1 cellular context compared by ENCODE assay signal in the genomic region with DNA sequence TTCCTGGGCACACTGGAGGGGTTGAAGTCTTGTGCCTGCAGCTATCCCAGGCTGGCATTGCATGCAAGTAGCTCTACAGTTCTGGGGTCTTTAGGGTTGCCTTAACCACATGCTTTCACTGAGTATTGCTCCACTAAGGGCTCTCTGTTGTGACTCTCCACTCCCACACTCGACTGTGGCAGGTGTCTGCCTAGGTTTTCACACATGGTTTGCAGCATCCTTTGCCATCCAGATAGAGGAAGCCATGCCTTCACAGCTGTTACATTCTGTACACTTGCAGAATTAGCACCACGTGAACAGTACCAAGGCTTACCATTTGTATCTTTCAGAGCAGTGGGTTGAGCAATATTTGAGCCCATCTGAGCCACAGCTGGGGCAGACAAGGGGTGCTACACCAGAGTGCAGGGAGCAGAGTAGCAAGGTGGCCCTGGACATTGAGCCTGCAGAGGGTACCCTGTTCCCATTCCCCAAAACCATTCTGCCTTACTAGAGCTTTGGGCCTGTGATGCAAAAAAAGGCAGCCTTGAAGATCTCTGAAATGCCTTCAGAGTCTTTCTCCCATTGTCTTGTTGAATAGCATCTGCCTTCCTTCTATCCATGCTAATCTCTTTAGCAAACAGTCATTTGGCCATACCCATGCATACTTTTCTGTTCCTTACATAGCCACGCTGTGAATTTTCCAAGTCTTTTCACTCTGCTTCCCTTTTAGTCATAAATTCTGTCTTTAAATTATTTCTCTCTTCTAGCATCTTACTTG.
TF ChIP-seq lines count a peak whose summit lies in the region.

No MANE protein-coding gene starts in this region.

TF ChIP-seq in GM23338, 12 proteins besides CTCF, POLR2A, EP300 and RAD21:
- no peak for TF ChIP-seq ZNF114 (CRISPR knock-in tag; IDR thresholded peaks at IDR 0.05)
- no peak for TF ChIP-seq STAT1 (IDR thresholded peaks at IDR 0.05; ENCODE audit: unreplicated experiment)
- no peak for TF ChIP-seq REST (IDR thresholded peaks at IDR 0.05; ENCODE audit: unreplicated experiment)
- peak; percentile 45 for TF ChIP-seq NANOG (IDR thresholded peaks at IDR 0.05; ENCODE audit: borderline replicate concordance)
- TF ChIP-seq EZH2phosphoT487 (IDR thresholded peaks at IDR 0.05; ENCODE audit: unreplicated experiment), result no peak
- TF ChIP-seq POLR2AphosphoS5 (IDR thresholded peaks at IDR 0.05; ENCODE audit: low read depth), result no peak
- TF ChIP-seq, protein P1, sequence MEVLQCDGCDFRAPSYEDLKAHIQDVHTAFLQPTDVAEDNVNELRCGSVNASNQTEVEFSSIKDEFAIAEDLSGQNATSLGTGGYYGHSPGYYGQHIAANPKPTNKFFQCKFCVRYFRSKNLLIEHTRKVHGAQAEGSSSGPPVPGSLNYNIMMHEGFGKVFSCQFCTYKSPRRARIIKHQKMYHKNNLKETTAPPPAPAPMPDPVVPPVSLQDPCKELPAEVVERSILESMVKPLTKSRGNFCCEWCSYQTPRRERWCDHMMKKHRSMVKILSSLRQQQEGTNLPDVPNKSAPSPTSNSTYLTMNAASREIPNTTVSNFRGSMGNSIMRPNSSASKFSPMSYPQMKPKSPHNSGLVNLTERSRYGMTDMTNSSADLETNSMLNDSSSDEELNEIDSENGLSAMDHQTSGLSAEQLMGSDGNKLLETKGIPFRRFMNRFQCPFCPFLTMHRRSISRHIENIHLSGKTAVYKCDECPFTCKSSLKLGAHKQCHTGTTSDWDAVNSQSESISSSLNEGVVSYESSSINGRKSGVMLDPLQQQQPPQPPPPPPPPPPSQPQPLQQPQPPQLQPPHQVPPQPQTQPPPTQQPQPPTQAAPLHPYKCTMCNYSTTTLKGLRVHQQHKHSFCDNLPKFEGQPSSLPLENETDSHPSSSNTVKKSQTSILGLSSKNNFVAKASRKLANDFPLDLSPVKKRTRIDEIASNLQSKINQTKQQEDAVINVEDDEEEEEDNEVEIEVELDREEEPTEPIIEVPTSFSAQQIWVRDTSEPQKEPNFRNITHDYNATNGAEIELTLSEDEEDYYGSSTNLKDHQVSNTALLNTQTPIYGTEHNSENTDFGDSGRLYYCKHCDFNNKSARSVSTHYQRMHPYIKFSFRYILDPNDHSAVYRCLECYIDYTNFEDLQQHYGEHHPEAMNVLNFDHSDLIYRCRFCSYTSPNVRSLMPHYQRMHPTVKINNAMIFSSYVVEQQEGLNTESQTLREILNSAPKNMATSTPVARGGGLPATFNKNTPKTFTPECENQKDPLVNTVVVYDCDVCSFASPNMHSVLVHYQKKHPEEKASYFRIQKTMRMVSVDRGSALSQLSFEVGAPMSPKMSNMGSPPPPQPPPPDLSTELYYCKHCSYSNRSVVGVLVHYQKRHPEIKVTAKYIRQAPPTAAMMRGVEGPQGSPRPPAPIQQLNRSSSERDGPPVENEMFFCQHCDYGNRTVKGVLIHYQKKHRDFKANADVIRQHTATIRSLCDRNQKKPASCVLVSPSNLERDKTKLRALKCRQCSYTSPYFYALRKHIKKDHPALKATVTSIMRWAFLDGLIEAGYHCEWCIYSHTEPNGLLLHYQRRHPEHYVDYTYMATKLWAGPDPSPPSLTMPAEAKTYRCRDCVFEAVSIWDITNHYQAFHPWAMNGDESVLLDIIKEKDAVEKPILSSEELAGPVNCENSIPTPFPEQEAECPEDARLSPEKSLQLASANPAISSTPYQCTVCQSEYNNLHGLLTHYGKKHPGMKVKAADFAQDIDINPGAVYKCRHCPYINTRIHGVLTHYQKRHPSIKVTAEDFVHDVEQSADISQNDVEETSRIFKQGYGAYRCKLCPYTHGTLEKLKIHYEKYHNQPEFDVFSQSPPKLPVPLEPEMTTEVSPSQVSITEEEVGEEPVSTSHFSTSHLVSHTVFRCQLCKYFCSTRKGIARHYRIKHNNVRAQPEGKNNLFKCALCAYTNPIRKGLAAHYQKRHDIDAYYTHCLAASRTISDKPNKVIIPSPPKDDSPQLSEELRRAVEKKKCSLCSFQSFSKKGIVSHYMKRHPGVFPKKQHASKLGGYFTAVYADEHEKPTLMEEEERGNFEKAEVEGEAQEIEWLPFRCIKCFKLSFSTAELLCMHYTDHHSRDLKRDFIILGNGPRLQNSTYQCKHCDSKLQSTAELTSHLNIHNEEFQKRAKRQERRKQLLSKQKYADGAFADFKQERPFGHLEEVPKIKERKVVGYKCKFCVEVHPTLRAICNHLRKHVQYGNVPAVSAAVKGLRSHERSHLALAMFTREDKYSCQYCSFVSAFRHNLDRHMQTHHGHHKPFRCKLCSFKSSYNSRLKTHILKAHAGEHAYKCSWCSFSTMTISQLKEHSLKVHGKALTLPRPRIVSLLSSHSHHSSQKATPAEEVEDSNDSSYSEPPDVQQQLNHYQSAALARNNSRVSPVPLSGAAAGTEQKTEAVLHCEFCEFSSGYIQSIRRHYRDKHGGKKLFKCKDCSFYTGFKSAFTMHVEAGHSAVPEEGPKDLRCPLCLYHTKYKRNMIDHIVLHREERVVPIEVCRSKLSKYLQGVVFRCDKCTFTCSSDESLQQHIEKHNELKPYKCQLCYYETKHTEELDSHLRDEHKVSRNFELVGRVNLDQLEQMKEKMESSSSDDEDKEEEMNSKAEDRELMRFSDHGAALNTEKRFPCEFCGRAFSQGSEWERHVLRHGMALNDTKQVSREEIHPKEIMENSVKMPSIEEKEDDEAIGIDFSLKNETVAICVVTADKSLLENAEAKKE (CRISPR knock-in tag; IDR thresholded peaks at IDR 0.05), result peak; percentile 96; the same call in 1 of the 2 replicates
- TF ChIP-seq EZH2 (IDR thresholded peaks at IDR 0.05; ENCODE audit: low read depth, unreplicated experiment), result no peak
- TF ChIP-seq JUNB (IDR thresholded peaks at IDR 0.05; ENCODE audit: unreplicated experiment), result no peak
- 0 out of 2 replicates have a peak, but pooled peaks have one; percentile 21 for TF ChIP-seq CREB1 (CRISPR knock-in tag; IDR thresholded peaks at IDR 0.05; ENCODE audit: low read depth)
- TF ChIP-seq ETS1 (IDR thresholded peaks at IDR 0.05), result no peak
- TF ChIP-seq ZNF331 (CRISPR knock-in tag; IDR thresholded peaks at IDR 0.05; ENCODE audit: low read depth), result no peak
